ENCODE assay signal across 8 cellular contexts in the genomic region with DNA sequence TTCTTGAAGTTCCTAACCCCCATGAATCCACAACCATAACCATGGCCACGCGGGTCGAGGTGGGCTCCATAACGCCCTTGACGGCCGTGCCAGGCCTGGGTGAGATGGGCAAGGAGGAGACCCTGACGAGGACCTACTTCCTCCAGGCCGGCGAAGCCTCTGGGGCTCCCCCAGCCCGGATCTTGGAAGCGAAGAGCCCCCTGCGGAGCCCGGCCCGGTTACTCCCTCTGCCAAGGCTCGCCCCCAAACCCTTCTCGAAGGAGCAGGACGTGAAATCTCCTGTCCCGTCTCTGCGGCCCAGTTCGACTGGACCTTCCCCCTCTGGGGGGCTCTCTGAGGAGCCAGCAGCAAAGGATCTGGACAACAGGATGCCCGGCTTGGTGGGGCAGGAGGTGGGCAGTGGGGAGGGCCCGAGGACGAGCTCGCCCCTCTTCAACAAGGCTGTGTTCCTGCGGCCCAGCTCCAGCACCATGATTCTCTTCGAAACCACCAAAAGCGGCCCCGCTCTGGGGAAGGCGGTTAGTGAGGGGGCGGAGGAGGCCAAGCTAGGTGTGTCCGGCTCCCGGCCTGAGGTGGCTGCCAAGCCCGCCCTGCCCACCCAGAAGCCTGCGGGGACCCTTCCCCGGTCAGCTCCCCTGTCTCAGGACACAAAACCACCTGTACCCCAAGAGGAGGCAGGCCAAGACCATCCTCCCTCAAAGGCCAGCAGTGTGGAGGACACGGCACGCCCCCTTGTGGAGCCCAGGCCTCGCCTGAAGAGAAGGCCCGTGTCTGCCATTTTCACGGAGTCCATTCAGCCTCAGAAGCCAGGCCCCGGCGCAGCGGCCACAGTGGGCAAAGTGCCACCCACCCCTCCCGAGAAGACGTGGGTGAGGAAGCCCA.
DNase-seq lines count a peak whose midpoint lies in the region; ATAC-seq and TF ChIP-seq lines count a peak whose summit lies in the region.

No MANE protein-coding gene starts in this region.

- H3K27ac ChIP-seq in PC-9 (no peak overlapping the region), ovary (no peak overlapping the region)

- TF ChIP-seq POLR2A in ovary (IDR thresholded peaks at IDR 0.05) (no peak), GM18505 (IDR thresholded peaks at IDR 0.05; ENCODE audit: borderline replicate concordance, extremely low read depth, insufficient read depth, insufficient read length) (no peak)

- H3K27me3 ChIP-seq in PC-9 (ENCODE audit: insufficient read depth, low read depth) = no peaks in the 10 kb centered on the region
- H3K27me3 ChIP-seq in ovary = no peaks in the 10 kb centered on the region

- CTCF ChIA-PET in PC-9 (lab: Charles Lee) = interaction anchor here (0.6 kb wide), 1 partner anchor 61 kb away, joined by 4 read pairs; no protein-coding TSS in a partner anchor

- TF ChIP-seq CTCF in GM12872 (IDR thresholded peaks at IDR 0.05; ENCODE audit: insufficient read depth, low read depth, low read length) (peak; percentile 34; the same call in 2 of the 3 replicates), PC-9 (conservative IDR thresholded peaks at IDR 0.05) (peak; percentile 42), epithelial cell of esophagus (IDR thresholded peaks at IDR 0.05; ENCODE audit: insufficient read depth, low read depth, low read length, missing control alignments) (peak; percentile 57), ovary (IDR thresholded peaks at IDR 0.05) (peak in 1 of 3 donors; percentile 16)

- DNase-seq in PC-9 (no peak), epithelial cell of esophagus (ENCODE audit: low read depth) (peak; percentile 48), ovary (peak in 4 of 5 donors; percentile 44 to 63 (median 56)), KBM-7 (no peak)

- intact Hi-C loops in PC-9 (cut with micrococcal nuclease; ENCODE audit: unreplicated experiment) = loop anchor here (2.0 kb wide), 1 partner anchor 33 kb away; no protein-coding TSS in a partner anchor
- intact Hi-C loops in ovary (cut with DNase I) = loop anchor here in 1 of 4 donors (5.0 kb wide), 1 partner anchor 76 kb away; a partner anchor contains a TSS

- H3K9me2 ChIP-seq in PC-9 (ENCODE audit: insufficient read depth) = no peaks in the 10 kb centered on the region

- H2AFZ ChIP-seq in PC-9 = no peak overlapping the region

- peaks cover 24% of the 10 kb centered on the region for H3F3A ChIP-seq in PC-9 (ENCODE audit: insufficient read depth, low read depth)

- H3K4me2 ChIP-seq in PC-9 = no peak overlapping the region

- POLR2A ChIA-PET in PC-9 (lab: Charles Lee; ENCODE audit: unreplicated experiment) = no interaction called here

- H3K36me3 ChIP-seq in PC-9 (ENCODE audit: low read depth) (no peaks in the 10 kb centered on the region), ovary (no peaks in the 10 kb centered on the region)

- ATAC-seq in HG03175 (IDR thresholded peaks at IDR 0.05; ENCODE audit: unreplicated experiment) (no peak), HG03439 (IDR thresholded peaks at IDR 0.05; ENCODE audit: unreplicated experiment) (no peak), GM18505 (IDR thresholded peaks at IDR 0.05; ENCODE audit: unreplicated experiment) (no peak)

- H3K4me3 ChIP-seq in PC-9 = no peak overlapping the region
- H3K4me3 ChIP-seq in epithelial cell of esophagus (ENCODE audit: low read length) = no peak overlapping the region
- H3K4me3 ChIP-seq in ovary = no peak overlapping the region

- peaks cover 3% of the 10 kb centered on the region for H4K20me1 ChIP-seq in PC-9 (ENCODE audit: insufficient read depth)

- TF ChIP-seq EP300 in ovary (IDR thresholded peaks at IDR 0.05) = no peak

- 0 out of 2 replicates have a peak, but pooled peaks cover 8% of the 10 kb centered on the region for H3K79me2 ChIP-seq in PC-9 (ENCODE audit: low read depth)

- in situ Hi-C loops in KBM-7 (cut with MboI; ENCODE audit: low pct_unique_long_range_greater_than_20kb, low sequenced_read_pairs) = loop anchor here (25.0 kb wide), 1 partner anchor 91 kb away; a partner anchor contains a TSS

- H3K9me3 ChIP-seq in PC-9 (ENCODE audit: insufficient read depth, low read depth) (no peaks in the 10 kb centered on the region), ovary (no peaks in the 10 kb centered on the region)

- BruUV-seq in PC-9 (replicated peaks; lab: Mats Ljungman, UMichigan) = TSS peak; percentile 4

- H3K4me1 ChIP-seq in PC-9 (replicated peaks; ENCODE audit: insufficient read depth) (peaks cover 28% of the 10 kb centered on the region), ovary (ENCODE audit: insufficient read depth) (no peaks in the 10 kb centered on the region)

- 85 to 89% (median 89%) methylated on average over 39 to 45 of the region's 45 CpGs for WGBS in ovary, 3 donors

Comparison
In these comparisons a context has a peak if more than half of its experiments do, and no peak if none do; other contexts are left out.
1. DNase-seq: peak in epithelial cell of esophagus (single experiment) and ovary (4 of 5); none in PC-9 (0 of 2) and KBM-7 (single experiment).